9 cellular contexts compared by ENCODE assay signal in genomic region chr1:53945433-53946251, GRCh38. TPM values are rescaled to one million over a fixed set of nuclear protein-coding genes. Genes with fewer than 3 reads are reported as not detected.
A peak's percentile ranks its signal among the peaks of the same experiment; 100 is the strongest.
DNase-seq lines count a peak whose midpoint lies in the region; ATAC-seq, FAIRE-seq and TF ChIP-seq lines count a peak whose summit lies in the region.
"Had no signal": no experiment of that assay in that cellular context is flagged by ENCODE, and none has a peak within 500 bp of the region (broad histone marks: within the 10 kb centered on the region; RNA-seq: fewer than 3 reads in every experiment).

IFT25 (minus strand) TSS chr1:53945699; CDS start chr1:53940082, 5,617 bp downstream.

- no peak for FAIRE-seq in kidney (lab: Jason Lieb, UNC)
- FAIRE-seq: colon had no signal

- TF ChIP-seq CTCF in kidney (IDR thresholded peaks at IDR 0.05; ENCODE audit: borderline replicate concordance, extremely low read depth, insufficient read depth): no peak

- peak within 1 kb of the TSS; percentile 85 to 91 for H3K4me3 ChIP-seq in kidney (ENCODE audit: low read length in 2 of 2)

- peak within 1 kb of the TSS; percentile 71 to 82 for H3K9ac ChIP-seq in kidney (ENCODE audit: low read length in 2 of 2)

- H3K9me3 ChIP-seq in kidney (ENCODE audit: control insufficient read depth in 1 of 2, low read length in 2 of 2): no peaks in the 10 kb centered on the region

- no peaks in the 10 kb centered on the region for H3K36me3 ChIP-seq in kidney (ENCODE audit: control insufficient read depth in 1 of 2, insufficient read depth in 2 of 2, low read length in 2 of 2)

- peak within 1 kb of the TSS; percentile 89 to 92 for H3K27ac ChIP-seq in kidney (ENCODE audit: low read depth in 2 of 2, low read length in 2 of 2)

- ATAC-seq in GM19043 (IDR thresholded peaks at IDR 0.05; ENCODE audit: low read depth, unreplicated experiment) (peak; percentile 66), HG03354 (IDR thresholded peaks at IDR 0.05; ENCODE audit: poor library complexity, severe bottlenecking, unreplicated experiment) (peak; percentile 73)

- DNase-seq in AG20443 (ENCODE audit: low spot score): peak; percentile 97
- DNase-seq in NCI-H446 (lab: John Stamatoyannopoulos, UW): peak; percentile 92 to 98
- peak; percentile 100 for DNase-seq in activated CD4-positive, CD25-positive, alpha-beta regulatory T cell treated with anti-CD3 and anti-CD28 coated beads, Interleukin-2, amount 50 U/mL, for 72 hours
- DNase-seq in cerebellar cortex (ENCODE audit: low spot score): peak; percentile 93
- DNase-seq in kidney: peak; percentile 99
- peak; percentile 98 to 99 for DNase-seq in stimulated activated CD4-positive, alpha-beta T cell treated with anti-CD3 and anti-CD28 coated beads, Interleukin-15, amount 100 ng/mL, for 1 hour (ENCODE audit: low read depth in 1 of 2, low spot score in 1 of 2)

- H3K4me1 ChIP-seq in kidney (ENCODE audit: control insufficient read depth in 1 of 2, insufficient read depth in 1 of 2, low read depth in 1 of 2, low read length in 2 of 2): peaks cover 3 to 12% of the 10 kb centered on the region in 2 donors

- intact Hi-C loops in kidney (cut with DNase I): loop anchor here (10.0 kb wide), 1 partner anchor 51 kb away; the partner anchor contains the start of gene DIO1

RNA-seq across cellular contexts. Expression of gene IFT25, which starts in this region (rescaled TPM):
- 29.9 TPM for total RNA-seq in kidney
- 36.7 TPM for polyA plus RNA-seq in kidney (ENCODE audit: insufficient read depth, low read depth, low replicate concordance)

Comparison
In these comparisons a context has a peak if more than half of its experiments do, and no peak if none do; other contexts are left out.
1. Peak in every context shown above with its lines: DNase-seq, ATAC-seq, H3K4me3 ChIP-seq and H3K27ac ChIP-seq.